Comparison of ENCODE assay signal across 8 cellular contexts in genomic region chr5:65925094-65925600, GRCh38. TPM values are rescaled to one million over a fixed set of nuclear protein-coding genes. Genes with fewer than 3 reads are reported as not detected.
DNase-seq lines count a peak whose midpoint lies in the region; ATAC-seq, FAIRE-seq and TF ChIP-seq lines count a peak whose summit lies in the region.

No MANE protein-coding gene starts in this region.

- intact Hi-C loops in GM12878 (cut with micrococcal nuclease; ENCODE audit: unreplicated experiment) = loop anchor here (5.0 kb wide), 6 partner anchors 37 to 217 kb away; partner anchors contain the start of genes NLN, SGTB and SREK1

- WGBS in GM12878 (ENCODE audit: insufficient coverage, insufficient replicate concordance, low lambda C conversion rate, missing lambda C conversion rate) = under 1% methylated on average over 25 of the region's 43 CpGs
- WGBS in small intestine, 3 donors = 0 to 1% (median 1%) methylated on average over 29 to 43 of the region's 43 CpGs

- no peak for TF ChIP-seq EP300 in GM12878 (IDR thresholded peaks at IDR 0.05; ENCODE audit: borderline replicate concordance in 1 of 2, control insufficient read depth in 1 of 2, low read depth in 2 of 2, low read length in 2 of 2)

- H3K9ac ChIP-seq in GM12878 (ENCODE audit: control insufficient read depth, insufficient read depth, low read length) (peak overlapping the region; percentile 94), iPS-15b (ENCODE audit: low read depth, low read length) (peak overlapping the region; percentile 86)

- TF ChIP-seq POLR2A in GM12878 (IDR thresholded peaks at IDR 0.05; ENCODE audit: low read depth, low read length) = peak; percentile 75

- H3K27me3 ChIP-seq in GM12878 (replicated peaks in 1 of 2; ENCODE audit: control insufficient read depth in 2 of 2, insufficient read depth in 2 of 2, low read length in 1 of 2) (no peaks in the 10 kb centered on the region), iPS-15b (ENCODE audit: control insufficient read depth, insufficient read depth, low read length) (peaks cover 21% of the 10 kb centered on the region), small intestine (ENCODE audit: control insufficient read depth in 2 of 2, insufficient read depth in 2 of 2, low read length in 2 of 2) (no peaks in the 10 kb centered on the region)

- CTCF ChIA-PET in GM12878 (lab: Yijun Ruan, JAX) = interaction anchor here (0.9 to 2.0 kb wide), 2 partner anchors 76 to 99 kb away, joined by 3 to 4 read pairs; no protein-coding TSS in a partner anchor

- FAIRE-seq in GM12878 (lab: Jason Lieb, UNC) = no peak
- no peak for FAIRE-seq in small intestine (lab: Jason Lieb, UNC)

- peaks cover 46% of the 10 kb centered on the region for H3K79me2 ChIP-seq in GM12878 (ENCODE audit: control insufficient read depth, insufficient read depth, low read length)

- SMC1A ChIA-PET in GM12878 (lab: Charles Lee; ENCODE audit: uncharacterized antibody, unreplicated experiment) = interaction anchor here (0.6 to 4.8 kb wide), 10 partner anchors 29 to 185 kb away, joined by 3 to 21 read pairs (median 4); no protein-coding TSS in a partner anchor

- TF ChIP-seq RAD21 in GM12878 (IDR thresholded peaks at IDR 0.05; ENCODE audit: insufficient read depth, low read depth, low read length) = no peak

- peak; percentile 84 for DNase-seq in GM13976 (ENCODE audit: low spot score)
- peak; percentile 29 for DNase-seq in NCI-H1105 (lab: John Stamatoyannopoulos, UW)
- peak; percentile 63 for DNase-seq in T1000 (lab: John Stamatoyannopoulos, UW)
- DNase-seq in GM12878 (ENCODE audit: low read depth, low spot score) = peak; percentile 56
- DNase-seq in small intestine = peak; percentile 77
- no peak for DNase-seq in COLO829 (ENCODE audit: low spot score)

- H3K36me3 ChIP-seq in GM12878 (ENCODE audit: control insufficient read depth in 2 of 2, insufficient read depth in 2 of 2, low read length in 1 of 2) = peaks cover 0 to 3% of the 10 kb centered on the region in 2 experiments; a peak in 2 of 4 replicates
- no peaks in the 10 kb centered on the region for H3K36me3 ChIP-seq in iPS-15b (ENCODE audit: control insufficient read depth, insufficient read depth, low read length)
- no peaks in the 10 kb centered on the region for H3K36me3 ChIP-seq in small intestine (ENCODE audit: control insufficient read depth in 2 of 2, insufficient read depth in 2 of 2, low read length in 2 of 2)

- H3K9me3 ChIP-seq in GM12878 (replicated peaks; ENCODE audit: control insufficient read depth, insufficient read depth, low read length) (no peaks in the 10 kb centered on the region), iPS-15b (ENCODE audit: control insufficient read depth, insufficient read depth, low read length) (no peaks in the 10 kb centered on the region), small intestine (ENCODE audit: control insufficient read depth, low read depth) (no peaks in the 10 kb centered on the region)

- peak overlapping the region; percentile 53 for H3K4me2 ChIP-seq in GM12878 (ENCODE audit: control insufficient read depth, insufficient read depth)

- peak overlapping the region; percentile 90 for H3K27ac ChIP-seq in GM12878 (ENCODE audit: control insufficient read depth, insufficient read depth)
- H3K27ac ChIP-seq in small intestine (ENCODE audit: low read depth in 1 of 2, low read length in 1 of 2) = peak overlapping the region; percentile 91 to 99

- H3K4me1 ChIP-seq in GM12878 (ENCODE audit: control insufficient read depth, insufficient read depth, low read length) (0 out of 2 replicates have a peak, but pooled peaks cover 5% of the 10 kb centered on the region), iPS-15b (ENCODE audit: control insufficient read depth, insufficient read depth, low read length) (peaks cover 18% of the 10 kb centered on the region), small intestine (ENCODE audit: control insufficient read depth in 2 of 2, insufficient read depth in 1 of 2, low read depth in 1 of 2, low read length in 1 of 2) (peaks cover 0 to 2% of the 10 kb centered on the region in 2 donors)

- no TSS peak for BruUV-seq in GM12878 (replicated peaks; lab: Mats Ljungman, UMichigan)

- POLR2A ChIA-PET in GM12878 (lab: Charles Lee) = interaction anchor here (0.6 to 2.4 kb wide), 10 partner anchors 86 to 989 kb away, joined by 3 to 17 read pairs (median 4); partner anchors contain the start of genes CENPK and PPWD1

- peak overlapping the region; percentile 65 for H2AFZ ChIP-seq in GM12878 (ENCODE audit: control insufficient read depth, low read depth, low read length)

- TF ChIP-seq CTCF in GM13976 (IDR thresholded peaks at IDR 0.05; ENCODE audit: borderline replicate concordance, control extremely low read depth, extremely low read depth, insufficient read depth, missing control alignments) (no peak), GM12878 (IDR thresholded peaks at IDR 0.05 in 2 of 3, conservative IDR thresholded peaks at IDR 0.05 in 1 of 3; ENCODE audit: control insufficient read depth in 2 of 3, extremely low read depth in 1 of 3, insufficient read depth in 1 of 3, low read depth in 3 of 3, low read length in 3 of 3) (no peak)

- H4K20me1 ChIP-seq in GM12878 (ENCODE audit: control insufficient read depth, insufficient read depth) = no peaks in the 10 kb centered on the region

- peak overlapping the region; percentile 74 for H3K4me3 ChIP-seq in GM12878
- peak overlapping the region; percentile 88 for H3K4me3 ChIP-seq in iPS-15b (ENCODE audit: low read depth, low read length)
- peak overlapping the region; percentile 75 to 92 for H3K4me3 ChIP-seq in small intestine (ENCODE audit: low read depth in 1 of 2, low read length in 2 of 2)

- in situ Hi-C loops in GM13976 (cut with MboI; ENCODE audit: low sequenced_read_pairs, unreplicated experiment) (no loop called here), GM12878 (cut with MboI) (no loop called here)

- RAD21 ChIA-PET in GM12878 (lab: Charles Lee; ENCODE audit: unreplicated experiment) = interaction anchor here (0.6 to 2.0 kb wide), 7 partner anchors 97 to 214 kb away, joined by 3 to 11 read pairs (median 3); no protein-coding TSS in a partner anchor

- ATAC-seq in HG02588 (IDR thresholded peaks at IDR 0.05; ENCODE audit: unreplicated experiment) = peak; percentile 53
- peak; percentile 63 for ATAC-seq in GM12878

TF ChIP-seq in GM12878, 131 proteins besides CTCF, POLR2A, EP300 and RAD21 (continues in another document):
- TF ChIP-seq ZNF217 (IDR thresholded peaks at IDR 0.05) (0 out of 2 replicates have a peak, but pooled peaks have one; percentile 19), NBN (IDR thresholded peaks at IDR 0.05) (peak; percentile 83), HDGF (IDR thresholded peaks at IDR 0.05) (peak; percentile 59; the same call in 1 of the 2 replicates), KLF5 (IDR thresholded peaks at IDR 0.05; ENCODE audit: partially characterized antibody) (no peak), SRF (IDR thresholded peaks at IDR 0.05; ENCODE audit: low read depth in 2 of 2, low read length in 2 of 2) (0 out of 4 replicates have a peak, but pooled peaks of 1 of the 2 experiments have one; percentile 11), MEF2B (IDR thresholded peaks at IDR 0.05; ENCODE audit: partially characterized antibody, poor library complexity, severe bottlenecking) (peak; percentile 52), GATAD2B (conservative IDR thresholded peaks at IDR 0.05; ENCODE audit: low read depth) (peak; percentile 78)
- TF ChIP-seq, protein P1, sequence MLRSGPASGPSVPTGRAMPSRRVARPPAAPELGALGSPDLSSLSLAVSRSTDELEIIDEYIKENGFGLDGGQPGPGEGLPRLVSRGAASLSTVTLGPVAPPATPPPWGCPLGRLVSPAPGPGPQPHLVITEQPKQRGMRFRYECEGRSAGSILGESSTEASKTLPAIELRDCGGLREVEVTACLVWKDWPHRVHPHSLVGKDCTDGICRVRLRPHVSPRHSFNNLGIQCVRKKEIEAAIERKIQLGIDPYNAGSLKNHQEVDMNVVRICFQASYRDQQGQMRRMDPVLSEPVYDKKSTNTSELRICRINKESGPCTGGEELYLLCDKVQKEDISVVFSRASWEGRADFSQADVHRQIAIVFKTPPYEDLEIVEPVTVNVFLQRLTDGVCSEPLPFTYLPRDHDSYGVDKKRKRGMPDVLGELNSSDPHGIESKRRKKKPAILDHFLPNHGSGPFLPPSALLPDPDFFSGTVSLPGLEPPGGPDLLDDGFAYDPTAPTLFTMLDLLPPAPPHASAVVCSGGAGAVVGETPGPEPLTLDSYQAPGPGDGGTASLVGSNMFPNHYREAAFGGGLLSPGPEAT (IDR thresholded peaks at IDR 0.05; ENCODE audit: low read depth) = peak; percentile 70; the same call in 1 of the 2 replicates
- TF ChIP-seq, protein P2, sequence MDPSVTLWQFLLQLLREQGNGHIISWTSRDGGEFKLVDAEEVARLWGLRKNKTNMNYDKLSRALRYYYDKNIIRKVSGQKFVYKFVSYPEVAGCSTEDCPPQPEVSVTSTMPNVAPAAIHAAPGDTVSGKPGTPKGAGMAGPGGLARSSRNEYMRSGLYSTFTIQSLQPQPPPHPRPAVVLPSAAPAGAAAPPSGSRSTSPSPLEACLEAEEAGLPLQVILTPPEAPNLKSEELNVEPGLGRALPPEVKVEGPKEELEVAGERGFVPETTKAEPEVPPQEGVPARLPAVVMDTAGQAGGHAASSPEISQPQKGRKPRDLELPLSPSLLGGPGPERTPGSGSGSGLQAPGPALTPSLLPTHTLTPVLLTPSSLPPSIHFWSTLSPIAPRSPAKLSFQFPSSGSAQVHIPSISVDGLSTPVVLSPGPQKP (IDR thresholded peaks at IDR 0.05; ENCODE audit: low read depth, low read length) = no peak

RNA-seq across cellular contexts. Expression of gene ERBIN, which starts 1.2 kb away (rescaled TPM):
- 282 and 300 TPM in 2 replicates for total RNA-seq in GM12878 (2013; cell fraction: nucleolus; rRNA removed)
- total RNA-seq in GM12878 (2014; rRNA removed) (48.8 and 56.3 TPM in 2 replicates), GM12878 (2014; rRNA removed; fragmentation: Illumina TruSeq; extraction: Trizol) (91.1 and 94.6 TPM in 2 replicates), GM12878 (2021) (55.3 and 65.1 TPM in 2 replicates)
- polyA plus RNA-seq in GM12878 (2011; ENCODE audit: low read depth) = 16.8 TPM
- polyA plus RNA-seq in GM12878 (2011; rRNA removed) (50.0 and 71.4 TPM in 2 replicates), GM12878 (2014; fragmentation: Illumina TruSeq; extraction: Trizol) (61.7 and 84.5 TPM in 2 replicates), GM12878 (2014; fragmentation: Nextera tagmentation; extraction: Ambion mirVana) (10 to 100 TPM in 1 of 2 experiments, 1 to 10 TPM in 1; 9.5 to 11.5 TPM), GM12878 (2014; rRNA removed) (47.5 and 51.0 TPM in 2 replicates), GM12878 (2016; fragmentation: Nextera tagmentation; extraction: Ambion mirVana) (10 to 100 TPM; 20.7 to 35.3 TPM), small intestine (10 to 100 TPM; 17.5 to 50.8 (median 29.7) TPM)
- polyA plus RNA-seq in GM12878 (2011; cell fraction: cytosol; rRNA removed) = 17.7 and 18.8 TPM in 2 replicates
- polyA plus RNA-seq in GM12878 (2011; cell fraction: nucleus; rRNA removed) = 27.4 and 30.7 TPM in 2 replicates
- 32.8 and 35.2 TPM in 2 replicates for polyA plus RNA-seq in GM12878 (2012)
- 80.4 and 113 TPM in 2 replicates for polyA minus RNA-seq in GM12878 (2011; rRNA and poly(A)+ RNA removed)
- polyA minus RNA-seq in GM12878 (2011; cell fraction: cytosol; rRNA and poly(A)+ RNA removed) = 45.2 and 50.1 TPM in 2 replicates
- polyA minus RNA-seq in GM12878 (2011; cell fraction: nucleus; rRNA and poly(A)+ RNA removed) = 111 and 133 TPM in 2 replicates
